ENCODE assay signal across 1 cellular context in genomic region chr19:15869109-15869555, GRCh38.
TF ChIP-seq lines count a peak whose summit lies in the region.

No MANE protein-coding gene starts in this region.

TF ChIP-seq in K562, 482 proteins besides CTCF, POLR2A, EP300 and RAD21 (continued from another document):
- TF ChIP-seq CGGBP1 (CRISPR knock-in tag; IDR thresholded peaks at IDR 0.05): no peak
- no peak for TF ChIP-seq HEY1 (CRISPR knock-in tag; IDR thresholded peaks at IDR 0.05; ENCODE audit: borderline replicate concordance)
- TF ChIP-seq JUND (IDR thresholded peaks at IDR 0.05; ENCODE audit: borderline replicate concordance, low read depth, low read length): peak; percentile 61; the same call in 1 of the 2 replicates
- TF ChIP-seq JUND (tag; IDR thresholded peaks at IDR 0.05; ENCODE audit: borderline replicate concordance, low read depth, low read length): no peak; the same call in 2 of the 3 replicates
- no peak for TF ChIP-seq ZBTB1 (CRISPR knock-in tag; IDR thresholded peaks at IDR 0.05; ENCODE audit: borderline replicate concordance, low read depth)
- no peak for TF ChIP-seq ARID1B (IDR thresholded peaks at IDR 0.05)
- no peak for TF ChIP-seq ZNF174 (CRISPR knock-in tag; IDR thresholded peaks at IDR 0.05)
- no peak for TF ChIP-seq ZNF76 (CRISPR knock-in tag; IDR thresholded peaks at IDR 0.05; ENCODE audit: borderline replicate concordance)
- no peak for TF ChIP-seq PKNOX1 (IDR thresholded peaks at IDR 0.05)
- TF ChIP-seq ZNF696 (CRISPR knock-in tag; conservative IDR thresholded peaks at IDR 0.05): no peak
- TF ChIP-seq ZNF780A (CRISPR knock-in tag; IDR thresholded peaks at IDR 0.05): no peak
- no peak for TF ChIP-seq CBX2 (IDR thresholded peaks at IDR 0.05; ENCODE audit: insufficient read depth, low read length, poor library complexity, severe bottlenecking)
- TF ChIP-seq MLLT1 (IDR thresholded peaks at IDR 0.05): no peak
- no peak for TF ChIP-seq PPARD (CRISPR knock-in tag; IDR thresholded peaks at IDR 0.05)
- no peak for TF ChIP-seq WHSC1 (IDR thresholded peaks at IDR 0.05; ENCODE audit: low read length)
- TF ChIP-seq ZFX (CRISPR knock-in tag; IDR thresholded peaks at IDR 0.05): peak; percentile 36
- TF ChIP-seq ZNF282 (CRISPR knock-in tag; IDR thresholded peaks at IDR 0.05): no peak
- no peak for TF ChIP-seq PBX2 (CRISPR knock-in tag; IDR thresholded peaks at IDR 0.05; ENCODE audit: low read depth)
- no peak for TF ChIP-seq PBX2 (tag; conservative IDR thresholded peaks at IDR 0.05; ENCODE audit: low read depth)
- no peak for TF ChIP-seq DNMT1 (IDR thresholded peaks at IDR 0.05)
- TF ChIP-seq PHF20 (IDR thresholded peaks at IDR 0.05; ENCODE audit: partially characterized antibody): no peak
- no peak for TF ChIP-seq MAX (CRISPR knock-in tag; IDR thresholded peaks at IDR 0.05)
- TF ChIP-seq CHD4 (IDR thresholded peaks at IDR 0.05; ENCODE audit: insufficient read depth, insufficient replicate concordance, low read depth, low read length, poor library complexity, severe bottlenecking): no peak
- no peak for TF ChIP-seq SMARCA5 (IDR thresholded peaks at IDR 0.05)
- TF ChIP-seq HDAC2 (IDR thresholded peaks at IDR 0.05): no peak
- no peak for TF ChIP-seq ZNF263 (CRISPR knock-in tag; IDR thresholded peaks at IDR 0.05; ENCODE audit: borderline replicate concordance)
- no peak for TF ChIP-seq TCF15 (CRISPR knock-in tag; IDR thresholded peaks at IDR 0.05)
- TF ChIP-seq POLR2H (tag; IDR thresholded peaks at IDR 0.05; ENCODE audit: low read depth): no peak
- no peak for TF ChIP-seq RBM22 (IDR thresholded peaks at IDR 0.05; ENCODE audit: low read depth, low read length, poor library complexity, severe bottlenecking)
- no peak for TF ChIP-seq ARHGAP35 (IDR thresholded peaks at IDR 0.05; ENCODE audit: partially characterized antibody)
- no peak for TF ChIP-seq MTA1 (IDR thresholded peaks at IDR 0.05; ENCODE audit: borderline replicate concordance)
- no peak for TF ChIP-seq C11orf30 (IDR thresholded peaks at IDR 0.05; ENCODE audit: low read depth)
- no peak for TF ChIP-seq ZNF232 (CRISPR knock-in tag; IDR thresholded peaks at IDR 0.05)
- TF ChIP-seq MTF1 (CRISPR knock-in tag; IDR thresholded peaks at IDR 0.05; ENCODE audit: borderline replicate concordance): no peak
- no peak for TF ChIP-seq CAMTA2 (CRISPR knock-in tag; conservative IDR thresholded peaks at IDR 0.05)
- no peak for TF ChIP-seq SMAD1 (IDR thresholded peaks at IDR 0.05; ENCODE audit: low read depth, low read length, partially characterized antibody)
- TF ChIP-seq ATF6 (CRISPR knock-in tag; IDR thresholded peaks at IDR 0.05): no peak
- TF ChIP-seq TFAP4 (CRISPR knock-in tag; IDR thresholded peaks at IDR 0.05; ENCODE audit: borderline replicate concordance): no peak
- no peak for TF ChIP-seq CBX5 (IDR thresholded peaks at IDR 0.05; ENCODE audit: borderline replicate concordance, low read depth)
- no peak for TF ChIP-seq HNRNPUL1 (IDR thresholded peaks at IDR 0.05; ENCODE audit: low read length)
- TF ChIP-seq ZNF740 (CRISPR knock-in tag; IDR thresholded peaks at IDR 0.05): peak; percentile 97
- peak in 1 of 2 experiments; percentile 68; a peak in 1 of 4 replicates for TF ChIP-seq ZNF740 (tag; IDR thresholded peaks at IDR 0.05)
- no peak for TF ChIP-seq ZNF584 (CRISPR knock-in tag; IDR thresholded peaks at IDR 0.05; ENCODE audit: low read depth)
- TF ChIP-seq EHMT2 (IDR thresholded peaks at IDR 0.05): peak; percentile 27; the same call in 1 of the 2 replicates
- TF ChIP-seq SMC3 (conservative IDR thresholded peaks at IDR 0.05; ENCODE audit: insufficient read depth, low read depth, low read length): peak; percentile 55
- no peak for TF ChIP-seq TEAD1 (CRISPR knock-in tag; IDR thresholded peaks at IDR 0.05)
- no peak; the same call in 1 of the 2 replicates for TF ChIP-seq ZEB2 (IDR thresholded peaks at IDR 0.05)
- no peak for TF ChIP-seq PYGO2 (tag; IDR thresholded peaks at IDR 0.05)
- no peak for TF ChIP-seq MEF2D (tag; conservative IDR thresholded peaks at IDR 0.05; ENCODE audit: low read depth)
- no peak for TF ChIP-seq GTF2A2 (tag; IDR thresholded peaks at IDR 0.05)
- no peak for TF ChIP-seq RBFOX2 (IDR thresholded peaks at IDR 0.05; ENCODE audit: low read depth, low read length)
- no peak for TF ChIP-seq SRSF1 (IDR thresholded peaks at IDR 0.05; ENCODE audit: low read depth, low read length)
- TF ChIP-seq ZBTB26 (CRISPR knock-in tag; IDR thresholded peaks at IDR 0.05): no peak
- TF ChIP-seq U2AF2 (optimal IDR thresholded peaks at IDR 0.05; ENCODE audit: low read depth, low read length): no peak
- no peak for TF ChIP-seq MCM2 (IDR thresholded peaks at IDR 0.05; ENCODE audit: low read depth)
- TF ChIP-seq SRF (CRISPR knock-in tag; IDR thresholded peaks at IDR 0.05): no peak
- TF ChIP-seq ZNF384 (IDR thresholded peaks at IDR 0.05; ENCODE audit: low read depth, low read length): no peak
- TF ChIP-seq ZNF668 (CRISPR knock-in tag; IDR thresholded peaks at IDR 0.05): no peak
- no peak for TF ChIP-seq HCFC1 (IDR thresholded peaks at IDR 0.05; ENCODE audit: low read depth, low read length)
- TF ChIP-seq CCNT2 (IDR thresholded peaks at IDR 0.05; ENCODE audit: borderline replicate concordance, extremely low read depth, insufficient read length, low read depth, low read length): no peak
- no peak for TF ChIP-seq ZSCAN32 (CRISPR knock-in tag; IDR thresholded peaks at IDR 0.05)
